ENCODE assay signal across 8 cellular contexts in the genomic region with DNA sequence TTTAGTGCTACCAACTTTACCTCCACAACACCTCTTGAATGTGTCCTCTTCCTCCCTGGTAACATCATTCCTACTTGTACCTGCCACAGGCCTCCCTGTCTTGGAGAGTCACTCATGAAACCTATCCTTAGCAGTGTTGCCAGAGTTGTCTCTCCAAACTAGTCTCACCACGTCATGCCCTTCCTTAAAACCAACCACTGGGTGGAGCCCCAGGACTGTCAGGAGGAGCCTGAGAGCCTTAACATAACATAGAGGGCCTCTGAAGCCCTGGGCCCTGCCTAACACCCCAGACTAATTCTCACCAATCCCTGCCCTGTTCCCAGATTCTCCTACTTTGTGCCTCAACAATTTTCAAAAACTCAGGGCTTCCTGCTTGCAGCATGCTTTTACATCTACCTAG.
DNase-seq lines count a peak whose midpoint lies in the region; ATAC-seq lines count a peak whose summit lies in the region.

No MANE protein-coding gene starts in this region.

- no peaks in the 10 kb centered on the region for H3K79me2 ChIP-seq in Karpas-422 (ENCODE audit: low read length)

- no peaks in the 10 kb centered on the region for H3K9me3 ChIP-seq in Karpas-422 (ENCODE audit: low read length)

- H2AFZ ChIP-seq in Karpas-422 (ENCODE audit: low read length): no peak overlapping the region

- no peaks in the 10 kb centered on the region for H3K36me3 ChIP-seq in Karpas-422 (ENCODE audit: insufficient read depth, low read length)

- no peaks in the 10 kb centered on the region for H3K27me3 Mint-ChIP-seq in activated T-cell treated with anti-CD3 and anti-CD28 coated beads, Interleukin-2, amount 50 U/mL, for 24 hours
- H3K27me3 Mint-ChIP-seq in activated T-cell treated with anti-CD3 and anti-CD28 coated beads, Interleukin-2, amount 50 U/mL, for 4 hours (ENCODE audit: low read depth): no peaks in the 10 kb centered on the region
- no peaks in the 10 kb centered on the region for H3K27me3 Mint-ChIP-seq in dendritic cell treated with granulocyte-macrophage colony-stimulating factor and Interleukin-4, amounts not matched to agents 40 ng/mL and 50 ng/mL, for 4 days

- no peak overlapping the region for H3K4me3 Mint-ChIP-seq in activated T-cell treated with anti-CD3 and anti-CD28 coated beads, Interleukin-2, amount 50 U/mL, for 24 hours
- no peak overlapping the region for H3K4me3 Mint-ChIP-seq in activated T-cell treated with anti-CD3 and anti-CD28 coated beads, Interleukin-2, amount 50 U/mL, for 4 hours
- no peak overlapping the region for H3K4me3 Mint-ChIP-seq in dendritic cell treated with granulocyte-macrophage colony-stimulating factor and Interleukin-4, amounts not matched to agents 40 ng/mL and 50 ng/mL, for 4 days

- no peaks in the 10 kb centered on the region for H3K9me3 Mint-ChIP-seq in activated T-cell treated with anti-CD3 and anti-CD28 coated beads, Interleukin-2, amount 50 U/mL, for 24 hours
- no peaks in the 10 kb centered on the region for H3K9me3 Mint-ChIP-seq in activated T-cell treated with anti-CD3 and anti-CD28 coated beads, Interleukin-2, amount 50 U/mL, for 4 hours
- H3K9me3 Mint-ChIP-seq in dendritic cell treated with granulocyte-macrophage colony-stimulating factor and Interleukin-4, amounts not matched to agents 40 ng/mL and 50 ng/mL, for 4 days: no peaks in the 10 kb centered on the region

- H3K4me1 ChIP-seq in Karpas-422 (ENCODE audit: low read length): no peaks in the 10 kb centered on the region

- no peak overlapping the region for H3K27ac Mint-ChIP-seq in activated T-cell treated with anti-CD3 and anti-CD28 coated beads, Interleukin-2, amount 50 U/mL, for 24 hours
- H3K27ac Mint-ChIP-seq in dendritic cell treated with granulocyte-macrophage colony-stimulating factor and Interleukin-4, amounts not matched to agents 40 ng/mL and 50 ng/mL, for 4 days: peak overlapping the region; percentile 4

- H3K36me3 Mint-ChIP-seq in activated T-cell treated with anti-CD3 and anti-CD28 coated beads, Interleukin-2, amount 50 U/mL, for 24 hours (ENCODE audit: low read depth): no peaks in the 10 kb centered on the region
- H3K36me3 Mint-ChIP-seq in activated T-cell treated with anti-CD3 and anti-CD28 coated beads, Interleukin-2, amount 50 U/mL, for 4 hours (ENCODE audit: insufficient read depth): no peaks in the 10 kb centered on the region
- no peaks in the 10 kb centered on the region for H3K36me3 Mint-ChIP-seq in dendritic cell treated with granulocyte-macrophage colony-stimulating factor and Interleukin-4, amounts not matched to agents 40 ng/mL and 50 ng/mL, for 4 days (ENCODE audit: low read depth)

- no peaks in the 10 kb centered on the region for H3K4me1 Mint-ChIP-seq in activated T-cell treated with anti-CD3 and anti-CD28 coated beads, Interleukin-2, amount 50 U/mL, for 24 hours (ENCODE audit: low read depth)
- no peaks in the 10 kb centered on the region for H3K4me1 Mint-ChIP-seq in activated T-cell treated with anti-CD3 and anti-CD28 coated beads, Interleukin-2, amount 50 U/mL, for 4 hours (ENCODE audit: low read depth)
- H3K4me1 Mint-ChIP-seq in dendritic cell treated with granulocyte-macrophage colony-stimulating factor and Interleukin-4, amounts not matched to agents 40 ng/mL and 50 ng/mL, for 4 days (ENCODE audit: low read depth): peaks cover 63% of the 10 kb centered on the region

- H3K27me3 ChIP-seq in Karpas-422 (ENCODE audit: low read length): no peaks in the 10 kb centered on the region

- DNase-seq in activated T-cell treated with anti-CD3 and anti-CD28 coated beads, Interleukin-2, amount 50 U/mL, for 24 hours: peak; percentile 31
- DNase-seq in activated T-cell treated with anti-CD3 and anti-CD28 coated beads, Interleukin-2, amount 50 U/mL, for 4 hours: no peak
- peak; percentile 79 for DNase-seq in Karpas-422
- peak; percentile 59 for DNase-seq in RPMI7951 (ENCODE audit: low read depth)
- peak; percentile 82 for DNase-seq in medulla oblongata (ENCODE audit: extremely low spot score)

- H3K4me3 ChIP-seq in Karpas-422 (ENCODE audit: low read length): no peak overlapping the region

- intact Hi-C loops in dendritic cell treated with granulocyte-macrophage colony-stimulating factor and Interleukin-4, amounts not matched to agents 40 ng/mL and 50 ng/mL, for 4 days (cut with micrococcal nuclease): loop anchor here (1.0 to 5.0 kb wide), 3 partner anchors 26 to 92 kb away; no protein-coding TSS in a partner anchor

- H3K4me2 ChIP-seq in Karpas-422 (ENCODE audit: low read depth, low read length, poor library complexity, severe bottlenecking): no peak overlapping the region

- no peak overlapping the region for H3K27ac ChIP-seq in Karpas-422 (ENCODE audit: low read length)

- no peak overlapping the region for H3K9ac ChIP-seq in Karpas-422 (ENCODE audit: low read length)

- no peak for ATAC-seq in activated T-cell treated with anti-CD3 and anti-CD28 coated beads, Interleukin-2, amount 50 U/mL, for 4 hours
- ATAC-seq in GM18517 (IDR thresholded peaks at IDR 0.05; ENCODE audit: unreplicated experiment) (no peak), HG02678 (IDR thresholded peaks at IDR 0.05; ENCODE audit: unreplicated experiment) (no peak)

- H3K9me2 ChIP-seq in Karpas-422 (replicated peaks; ENCODE audit: insufficient read depth, low read length): no peaks in the 10 kb centered on the region

- H4K20me1 ChIP-seq in Karpas-422 (ENCODE audit: insufficient read depth, low read depth, low read length): no peaks in the 10 kb centered on the region
